Comparison of ENCODE assay signal across 1 cellular context in the genomic region with DNA sequence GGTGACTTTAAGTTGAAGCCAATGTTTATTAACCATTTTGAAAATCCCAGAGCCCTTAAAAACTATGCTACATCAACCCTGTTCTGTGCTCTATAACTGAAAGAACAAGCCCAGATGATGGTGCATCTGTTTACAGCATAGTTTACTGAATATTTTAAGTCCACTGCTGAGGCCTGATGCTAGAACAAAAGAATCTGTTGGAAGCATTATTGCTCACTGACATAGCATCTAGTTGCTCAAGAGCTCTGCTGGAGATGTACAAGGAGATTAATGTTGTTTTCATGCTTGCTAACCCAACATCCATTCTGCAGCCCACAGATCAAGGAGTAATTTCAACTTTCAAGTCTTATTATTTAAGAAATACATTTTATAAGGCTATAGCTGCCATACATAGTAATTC.
TF ChIP-seq lines count a peak whose summit lies in the region.

No MANE protein-coding gene starts in this region.

TF ChIP-seq in GM23338, 12 proteins besides CTCF, POLR2A, EP300 and RAD21 (continued from another document):
- no peak for TF ChIP-seq ZNF462 (CRISPR knock-in tag; IDR thresholded peaks at IDR 0.05)
